1 cellular context compared by ENCODE assay signal in genomic region chr21:31261759-31262158, GRCh38.
TF ChIP-seq lines count a peak whose summit lies in the region.

No MANE protein-coding gene starts in this region.

TF ChIP-seq in WTC11, 78 proteins besides CTCF, POLR2A, EP300 and RAD21 (continued from another document):
- no peak for TF ChIP-seq HMGXB4 (CRISPR knock-in tag; IDR thresholded peaks at IDR 0.05)
- TF ChIP-seq CDX4 (CRISPR knock-in tag; IDR thresholded peaks at IDR 0.05; ENCODE audit: borderline replicate concordance), result no peak
- no peak for TF ChIP-seq CREB1 (CRISPR knock-in tag; IDR thresholded peaks at IDR 0.05)
- no peak for TF ChIP-seq ZNF671 (CRISPR knock-in tag; IDR thresholded peaks at IDR 0.05)
- no peak for TF ChIP-seq ZNF512 (CRISPR knock-in tag; IDR thresholded peaks at IDR 0.05; ENCODE audit: borderline replicate concordance)
- TF ChIP-seq ZNF425 (CRISPR knock-in tag; conservative IDR thresholded peaks at IDR 0.05), result no peak
- no peak for TF ChIP-seq ZNF281 (CRISPR knock-in tag; IDR thresholded peaks at IDR 0.05)
- TF ChIP-seq MYBL2 (CRISPR knock-in tag; IDR thresholded peaks at IDR 0.05), result no peak
- no peak for TF ChIP-seq ZNF532 (CRISPR knock-in tag; IDR thresholded peaks at IDR 0.05; ENCODE audit: borderline replicate concordance)
- no peak for TF ChIP-seq ATF6 (CRISPR knock-in tag; IDR thresholded peaks at IDR 0.05)
- TF ChIP-seq TEAD1 (CRISPR knock-in tag; IDR thresholded peaks at IDR 0.05), result no peak
- TF ChIP-seq KAT7 (CRISPR knock-in tag; IDR thresholded peaks at IDR 0.05; ENCODE audit: borderline replicate concordance), result no peak
- no peak for TF ChIP-seq E2F5 (CRISPR knock-in tag; IDR thresholded peaks at IDR 0.05)
TF ChIP-seq in WTC11: peak in this region for 0.
